ENCODE assay signal across 11 cellular contexts in genomic region chr18:63322246-63322645, GRCh38. TPM values are rescaled to one million over a fixed set of nuclear protein-coding genes. Genes with fewer than 3 reads are reported as not detected.
DNase-seq lines count a peak whose midpoint lies in the region; ATAC-seq and TF ChIP-seq lines count a peak whose summit lies in the region.
"Had no signal": no experiment of that assay in that cellular context is flagged by ENCODE, and none has a peak within 500 bp of the region (broad histone marks: within the 10 kb centered on the region; RNA-seq: fewer than 3 reads in every experiment).

No MANE protein-coding gene starts in this region.

- H3K4me3 ChIP-seq in BLaER1 treated with 17β-estradiol and CSF1 and Interleukin-3, amounts not matched to agents 10 nM and 100 nM, result no peak overlapping the region
- H3K4me3 ChIP-seq in Karpas-422 (ENCODE audit: low read length) (no peak overlapping the region), ascending aorta (peak overlapping the region in 1 of 2 donors; percentile 12)
- H3K4me3 ChIP-seq: lower lobe of right lung, upper lobe of right lung had no signal

- H3K36me3 Mint-ChIP-seq in neural crest cell (ENCODE audit: low read depth), result no peaks in the 10 kb centered on the region

- H3K9ac ChIP-seq in BLaER1 treated with 17β-estradiol and CSF1 and Interleukin-3, amounts not matched to agents 10 nM and 100 nM, result peak overlapping the region in 9 of 11 experiments; percentile 42 to 98 (median 94); a peak in 14 of 22 replicates
- H3K9ac ChIP-seq in Karpas-422 (ENCODE audit: low read length), result peak overlapping the region; percentile 8

- peaks cover 35% of the 10 kb centered on the region for H3K4me1 Mint-ChIP-seq in neural crest cell

- peaks cover 0 to 8% (median 0%) of the 10 kb centered on the region in 11 experiments; a peak in 2 of 22 replicates for H3K36me3 ChIP-seq in BLaER1 treated with 17β-estradiol and CSF1 and Interleukin-3, amounts not matched to agents 10 nM and 100 nM
- peaks cover 7% of the 10 kb centered on the region for H3K36me3 ChIP-seq in Karpas-422 (ENCODE audit: insufficient read depth, low read length)
- H3K36me3 ChIP-seq in ascending aorta, result no peaks in the 10 kb centered on the region
- H3K36me3 ChIP-seq: lower lobe of right lung, upper lobe of right lung had no signal

- no peaks in the 10 kb centered on the region for H3K9me3 Mint-ChIP-seq in neural crest cell
- H3K9me3 Mint-ChIP-seq: activated naive CD8-positive, alpha-beta T cell treated with anti-CD3 and anti-CD28 coated beads, Interleukin-2, amount 10 ng/mL, durations not matched to agents 7 days and 5 days had no signal

- H3K27me3 ChIP-seq in BLaER1 treated with 17β-estradiol and CSF1 and Interleukin-3, amounts not matched to agents 10 nM and 100 nM, result no peaks in the 10 kb centered on the region
- H3K27me3 ChIP-seq in Karpas-422 (ENCODE audit: low read length) (no peaks in the 10 kb centered on the region), ascending aorta (no peaks in the 10 kb centered on the region)
- H3K27me3 ChIP-seq: upper lobe of right lung had no signal

- peak; percentile 70 for DNase-seq in Karpas-422
- DNase-seq in ascending aorta (ENCODE audit: low spot score in 2 of 2), result no peak
- no peak for DNase-seq in neural crest cell (ENCODE audit: low read depth, low spot score)
- no peak for DNase-seq in cortex of kidney (lab: John Stamatoyannopoulos, UW)
- DNase-seq in omental fat pad (ENCODE audit: low spot score), result no peak
- DNase-seq in HT-29 (ENCODE audit: low spot score), result no peak
- no peak for DNase-seq in activated gamma-delta T cell (lab: John Stamatoyannopoulos, UW)
- DNase-seq: activated naive CD8-positive, alpha-beta T cell treated with anti-CD3 and anti-CD28 coated beads, Interleukin-2, amount 10 ng/mL, durations not matched to agents 7 days and 5 days; lower lobe of right lung; upper lobe of right lung had no signal

- H3K9me3 ChIP-seq in BLaER1 treated with 17β-estradiol and CSF1 and Interleukin-3, amounts not matched to agents 10 nM and 100 nM (replicated peaks in 1 of 11), result no peaks in the 10 kb centered on the region
- H3K9me3 ChIP-seq in Karpas-422 (ENCODE audit: low read length) (no peaks in the 10 kb centered on the region), ascending aorta (no peaks in the 10 kb centered on the region)
- H3K9me3 ChIP-seq: lower lobe of right lung, upper lobe of right lung had no signal

- H3K79me2 ChIP-seq in Karpas-422 (ENCODE audit: low read length), result peaks cover 23% of the 10 kb centered on the region

- intact Hi-C loops in ascending aorta (cut with DNase I), result loop anchor here (1.0 to 10.0 kb wide), 4 partner anchors 100 to 607 kb away; partner anchors contain the start of genes PHLPP1 and VPS4B

- no peak for ATAC-seq in omental fat pad (ENCODE audit: low FRiP score)

- peak overlapping the region; percentile 84 to 96 (median 91) for H3K4me2 ChIP-seq in BLaER1 treated with 17β-estradiol and CSF1 and Interleukin-3, amounts not matched to agents 10 nM and 100 nM
- H3K4me2 ChIP-seq in Karpas-422 (ENCODE audit: low read depth, low read length, poor library complexity, severe bottlenecking), result peak overlapping the region; percentile 12

- H3K27ac Mint-ChIP-seq in neural crest cell (ENCODE audit: unreplicated experiment), result no peak overlapping the region
- H3K27ac Mint-ChIP-seq: activated naive CD8-positive, alpha-beta T cell treated with anti-CD3 and anti-CD28 coated beads, Interleukin-2, amount 10 ng/mL, durations not matched to agents 7 days and 5 days had no signal

- TF ChIP-seq CTCF in ascending aorta (IDR thresholded peaks at IDR 0.05), result no peak
- TF ChIP-seq CTCF in neural crest cell (conservative IDR thresholded peaks at IDR 0.05), result no peak
- TF ChIP-seq CTCF in omental fat pad (IDR thresholded peaks at IDR 0.05), result no peak

- peak overlapping the region in 10 of 11 experiments; percentile 23 to 98 (median 94); a peak in 18 of 22 replicates for H3K27ac ChIP-seq in BLaER1 treated with 17β-estradiol and CSF1 and Interleukin-3, amounts not matched to agents 10 nM and 100 nM
- H3K27ac ChIP-seq in Karpas-422 (ENCODE audit: low read length) (peak overlapping the region; percentile 84), ascending aorta (peak overlapping the region; percentile 87 to 95)
- H3K27ac ChIP-seq: lower lobe of right lung, upper lobe of right lung had no signal

- H3K27me3 Mint-ChIP-seq in neural crest cell (ENCODE audit: low read depth), result peaks cover 14% of the 10 kb centered on the region
- H3K27me3 Mint-ChIP-seq: activated naive CD8-positive, alpha-beta T cell treated with anti-CD3 and anti-CD28 coated beads, Interleukin-2, amount 10 ng/mL, durations not matched to agents 7 days and 5 days had no signal

- peaks cover 0 to 15% (median 14%) of the 10 kb centered on the region in 11 experiments; a peak in 10 of 22 replicates for H4K20me1 ChIP-seq in BLaER1 treated with 17β-estradiol and CSF1 and Interleukin-3, amounts not matched to agents 10 nM and 100 nM
- peaks cover 7% of the 10 kb centered on the region; the same call in 1 of the 2 replicates for H4K20me1 ChIP-seq in Karpas-422 (ENCODE audit: insufficient read depth, low read depth, low read length)

- H3K4me1 ChIP-seq in BLaER1 treated with 17β-estradiol and CSF1 and Interleukin-3, amounts not matched to agents 10 nM and 100 nM, result peaks cover 22 to 32% (median 26%) of the 10 kb centered on the region in 10 experiments
- H3K4me1 ChIP-seq in Karpas-422 (ENCODE audit: low read length) (peaks cover 27% of the 10 kb centered on the region), ascending aorta (peaks cover under 1 to 6% of the 10 kb centered on the region in 2 donors)

- no peaks in the 10 kb centered on the region for H3K9me2 ChIP-seq in Karpas-422 (replicated peaks; ENCODE audit: insufficient read depth, low read length)

- peak overlapping the region; percentile 77 for H3K4me3 Mint-ChIP-seq in neural crest cell
- H3K4me3 Mint-ChIP-seq: activated naive CD8-positive, alpha-beta T cell treated with anti-CD3 and anti-CD28 coated beads, Interleukin-2, amount 10 ng/mL, durations not matched to agents 7 days and 5 days had no signal

- H2AFZ ChIP-seq in Karpas-422 (ENCODE audit: low read length), result no peak overlapping the region

RNA-seq across cellular contexts. Expression of gene BCL2, which starts 2.7 kb away (rescaled TPM):
- 263 and 271 TPM in 2 replicates for total RNA-seq in Karpas-422 (2014; rRNA removed; shearing (Covaris generic); ENCODE audit: low replicate concordance)
- total RNA-seq in ascending aorta (20.5 TPM), neural crest cell (14.1 and 15.1 TPM in 2 replicates), omental fat pad (10 to 100 TPM; 18.4 to 84.5 (median 30.2) TPM)
- 0.05 and 0.36 TPM in 2 replicates for total RNA-seq in HT-29 (2014; rRNA removed; shearing (Covaris generic))

RNA-seq across cellular contexts. Expression of gene KDSR, which starts 44.8 kb away (rescaled TPM):
- total RNA-seq in Karpas-422 (2014; rRNA removed; shearing (Covaris generic); ENCODE audit: low replicate concordance), result 56.8 and 64.4 TPM in 2 replicates
- 208 TPM for total RNA-seq in ascending aorta
- 31.0 and 35.7 TPM in 2 replicates for total RNA-seq in neural crest cell
- 10 to 100 TPM; 32.3 to 56.7 (median 42.6) TPM for total RNA-seq in omental fat pad
- 24.1 and 31.3 TPM in 2 replicates for total RNA-seq in HT-29 (2014; rRNA removed; shearing (Covaris generic))

Comparison
In these comparisons a context has a peak if more than half of its experiments do, and no peak if none do; other contexts are left out.
1. RNA of gene BCL2, which starts 2.7 kb away (total RNA-seq): 263 to 271 TPM in Karpas-422, 18.4 to 84.5 TPM in omental fat pad, 20.5 TPM in ascending aorta (single experiment) and 14.1 to 15.1 TPM in neural crest cell; 0.05 to 0.36 TPM in HT-29; every median in the first group is over 10 times any median in the second.
2. Peak in every context shown above with its lines, with median percentiles within 50 percentile points of each other: H3K27ac ChIP-seq.